Comparison of ENCODE assay signal across 8 cellular contexts in genomic region chr20:64285579-64286427, GRCh38. TPM values are rescaled to one million over a fixed set of nuclear protein-coding genes. Genes with fewer than 3 reads are reported as not detected.
DNase-seq lines count a peak whose midpoint lies in the region; ATAC-seq, FAIRE-seq and TF ChIP-seq lines count a peak whose summit lies in the region.
"Not testable (repeated sequence)": the region's sequence is repeated elsewhere in the genome, so short reads cannot be mapped to it uniquely, and the experiment has no call there.

No MANE protein-coding gene starts in this region.

- H3K27ac Mint-ChIP-seq in naive thymus-derived CD4-positive, alpha-beta T cell, result peak overlapping the region in 1 of 9 donors; percentile 56

- not testable (repeated sequence) for TF ChIP-seq POLR2A in endothelial cell of umbilical vein (IDR thresholded peaks at IDR 0.05; ENCODE audit: low read depth, low read length)

- not testable (repeated sequence) for FAIRE-seq in endothelial cell of umbilical vein (lab: Jason Lieb, UNC)

- intact Hi-C loops in endothelial cell of umbilical vein (cut with micrococcal nuclease); naive thymus-derived CD4-positive, alpha-beta T cell (cut with micrococcal nuclease): not testable (repeated sequence)

- H3K79me2 ChIP-seq in DND-41 (ENCODE audit: insufficient read depth, low read length); endothelial cell of umbilical vein (ENCODE audit: control insufficient read depth, insufficient read depth, low read length): not testable (repeated sequence)

- H3K9me3 ChIP-seq in DND-41 (ENCODE audit: insufficient read depth, low read length, severe bottlenecking); endothelial cell of umbilical vein (replicated peaks; ENCODE audit: control insufficient read depth, insufficient read depth, low read length); naive thymus-derived CD4-positive, alpha-beta T cell (ENCODE audit: control insufficient read depth in 2 of 3, low read length in 3 of 3): not testable (repeated sequence)

- H3K36me3 Mint-ChIP-seq in naive thymus-derived CD4-positive, alpha-beta T cell, result not testable (repeated sequence)

- ATAC-seq in DND-41 (ENCODE audit: insufficient read depth, low read depth), result peak; percentile 73
- peak; percentile 96 for ATAC-seq in GM21528 (IDR thresholded peaks at IDR 0.05; ENCODE audit: low FRiP score, unreplicated experiment)
- ATAC-seq in naive thymus-derived CD4-positive, alpha-beta T cell, result peak; percentile 90

- H3K4me3 Mint-ChIP-seq in naive thymus-derived CD4-positive, alpha-beta T cell, result not testable (repeated sequence)

- H4K20me1 ChIP-seq in DND-41 (ENCODE audit: insufficient read depth, low read length); endothelial cell of umbilical vein (replicated peaks; ENCODE audit: control insufficient read depth, extremely low read depth, insufficient read depth, low read length): not testable (repeated sequence)

- not testable (repeated sequence) for H3K27me3 ChIP-seq in DND-41 (ENCODE audit: insufficient read depth, low read length, poor library complexity); endothelial cell of umbilical vein (ENCODE audit: control insufficient read depth in 2 of 2, insufficient read depth in 2 of 2, low read length in 2 of 2); naive thymus-derived CD4-positive, alpha-beta T cell (ENCODE audit: control insufficient read depth in 2 of 2, insufficient read depth in 2 of 2, low read length in 2 of 2)

- H3K4me3 ChIP-seq in DND-41 (ENCODE audit: low read depth in 1 of 2, low read length in 2 of 2); endothelial cell of umbilical vein (replicated peaks in 1 of 3; ENCODE audit: insufficient read depth in 1 of 3, low read depth in 1 of 3, low read length in 3 of 3); naive thymus-derived CD4-positive, alpha-beta T cell (ENCODE audit: low read length): not testable (repeated sequence)

- peak; percentile 60 for TF ChIP-seq CTCF in DND-41 (IDR thresholded peaks at IDR 0.05; ENCODE audit: borderline replicate concordance, extremely low read depth, low read length, poor library complexity, severe bottlenecking)
- peak; percentile 75 to 77 for TF ChIP-seq CTCF in endothelial cell of umbilical vein (IDR thresholded peaks at IDR 0.05; ENCODE audit: extremely low read depth in 1 of 2, insufficient read depth in 1 of 2, low read depth in 1 of 2, low read length in 2 of 2)

- H3K9me1 ChIP-seq in endothelial cell of umbilical vein (replicated peaks; ENCODE audit: control insufficient read depth, extremely low read depth, insufficient read depth, low read length), result not testable (repeated sequence)

- H3K9me3 Mint-ChIP-seq in naive thymus-derived CD4-positive, alpha-beta T cell, result not testable (repeated sequence)

- dilution Hi-C loops in endothelial cell of umbilical vein (cut with MboI; ENCODE audit: extremely low pct_ligation_motif_present, low sequenced_read_pairs), result not testable (repeated sequence)

- H3K4me1 Mint-ChIP-seq in naive thymus-derived CD4-positive, alpha-beta T cell, result peaks cover 0 to 17% (median 6%) of the 10 kb centered on the region in 7 donors

- not testable (repeated sequence) for H3K27me3 Mint-ChIP-seq in naive thymus-derived CD4-positive, alpha-beta T cell

- BruUV-seq in endothelial cell of umbilical vein (replicated peaks; lab: Mats Ljungman, UMichigan), result not testable (repeated sequence)

- not testable (repeated sequence) for H3K4me2 ChIP-seq in DND-41 (ENCODE audit: insufficient read depth, low read length); endothelial cell of umbilical vein (ENCODE audit: insufficient read depth, low read length)

- POLR2A ChIA-PET in endothelial cell of umbilical vein (lab: Charles Lee); naive thymus-derived CD4-positive, alpha-beta T cell (lab: Charles Lee): not testable (repeated sequence)

- not testable (repeated sequence) for H3K36me3 ChIP-seq in DND-41 (ENCODE audit: insufficient read depth, low read length); endothelial cell of umbilical vein (ENCODE audit: control insufficient read depth in 2 of 2, extremely low read depth in 1 of 2, insufficient read depth in 2 of 2, low read length in 2 of 2); naive thymus-derived CD4-positive, alpha-beta T cell (ENCODE audit: control insufficient read depth in 2 of 3, insufficient read depth in 3 of 3, low read length in 3 of 3)

- H3K9ac ChIP-seq in DND-41 (ENCODE audit: low read depth, low read length); endothelial cell of umbilical vein (replicated peaks; ENCODE audit: extremely low read depth, insufficient read depth, low read length): not testable (repeated sequence)

- H3K4me1 ChIP-seq in DND-41 (ENCODE audit: insufficient read depth, low read length); endothelial cell of umbilical vein (ENCODE audit: control insufficient read depth, extremely low read depth, insufficient read depth, low read length); naive thymus-derived CD4-positive, alpha-beta T cell (ENCODE audit: control insufficient read depth in 2 of 2, insufficient read depth in 2 of 2, low read length in 2 of 2): not testable (repeated sequence)

- peak; percentile 74 for DNase-seq in DND-41
- peak; percentile 48 for DNase-seq in HK-2 (ENCODE audit: unreplicated experiment)
- DNase-seq in OCI-M1 (lab: John Stamatoyannopoulos, UW), result peak; percentile 94
- DNase-seq in activated CD8-positive, alpha-beta memory T cell treated with anti-CD3 and anti-CD28 coated beads, Interleukin-2, amount 50 U/mL, for 4 hours, result peak; percentile 61
- DNase-seq in endothelial cell of umbilical vein (ENCODE audit: low read depth, low spot score), result peak; percentile 35
- peak; percentile 43 to 83 (median 75) for DNase-seq in naive thymus-derived CD4-positive, alpha-beta T cell
- peak; percentile 57 for DNase-seq in stimulated activated CD8-positive, alpha-beta memory T cell treated with anti-CD3 and anti-CD28 coated beads, Interleukin-7, amount 100 ng/mL, for 24 hours (ENCODE audit: low read depth)

- not testable (repeated sequence) for H2AFZ ChIP-seq in DND-41 (ENCODE audit: low read depth, low read length); endothelial cell of umbilical vein (ENCODE audit: low read depth, low read length)

- CTCF ChIA-PET in endothelial cell of umbilical vein (lab: Charles Lee), result interaction anchor here (1.2 kb wide), 1 partner anchor 63 kb away, joined by 3 read pairs; no protein-coding TSS in a partner anchor
- CTCF ChIA-PET in naive thymus-derived CD4-positive, alpha-beta T cell (lab: Charles Lee), result interaction anchor here (1.6 kb wide), 1 partner anchor 29 kb away, joined by 3 read pairs; no protein-coding TSS in a partner anchor

- not testable (repeated sequence) for H3K27ac ChIP-seq in DND-41 (ENCODE audit: low read length); endothelial cell of umbilical vein (ENCODE audit: insufficient read depth, low read depth, low read length); naive thymus-derived CD4-positive, alpha-beta T cell (ENCODE audit: low read depth, low read length)

RNA-seq across cellular contexts. Expression of gene PCMTD2, which starts 30.3 kb away (rescaled TPM):
- total RNA-seq in endothelial cell of umbilical vein, result 45.7 and 46.7 TPM in 2 replicates
- 16.8 and 27.4 TPM in 2 replicates for polyA plus RNA-seq in endothelial cell of umbilical vein
- polyA plus RNA-seq in endothelial cell of umbilical vein (2011; cell fraction: cytosol; rRNA removed), result 24.9 and 32.7 TPM in 2 replicates
- polyA plus RNA-seq in endothelial cell of umbilical vein (2011; cell fraction: nucleus; rRNA removed), result 88.6 and 121 TPM in 2 replicates
- 41.1 and 47.7 TPM in 2 replicates for polyA plus RNA-seq in endothelial cell of umbilical vein (2012)
- 25.8 and 31.0 TPM in 2 replicates for polyA minus RNA-seq in endothelial cell of umbilical vein
- polyA minus RNA-seq in endothelial cell of umbilical vein (2011; cell fraction: cytosol; rRNA and poly(A)+ RNA removed), result 20.0 TPM
- 23.6 and 36.6 TPM in 2 replicates for polyA minus RNA-seq in endothelial cell of umbilical vein (2011; cell fraction: nucleus; rRNA and poly(A)+ RNA removed)
- total RNA-seq in naive thymus-derived CD4-positive, alpha-beta T cell, result 100 to 1,000 TPM in 3 of 5 experiments, 10 to 100 TPM in 2; 67.2 to 229 (median 103) TPM
- 100 to 1,000 TPM in 1 of 2 donors, 10 to 100 TPM in 1; 60.5 to 102 TPM for polyA plus RNA-seq in naive thymus-derived CD4-positive, alpha-beta T cell

Comparison
In these comparisons a context has a peak if more than half of its experiments do, and no peak if none do; other contexts are left out.
1. DNase-seq: peak in every context shown above with its lines; median percentile 94 in OCI-M1; 75 in naive thymus-derived CD4-positive, alpha-beta T cell; 74 in DND-41; 61 in activated CD8-positive, alpha-beta memory T cell treated with anti-CD3 and anti-CD28 coated beads, Interleukin-2, amount 50 U/mL, for 4 hours; 57 in stimulated activated CD8-positive, alpha-beta memory T cell treated with anti-CD3 and anti-CD28 coated beads, Interleukin-7, amount 100 ng/mL, for 24 hours; 48 in HK-2; 35 in endothelial cell of umbilical vein.